8 cellular contexts compared by ENCODE assay signal in the genomic region with DNA sequence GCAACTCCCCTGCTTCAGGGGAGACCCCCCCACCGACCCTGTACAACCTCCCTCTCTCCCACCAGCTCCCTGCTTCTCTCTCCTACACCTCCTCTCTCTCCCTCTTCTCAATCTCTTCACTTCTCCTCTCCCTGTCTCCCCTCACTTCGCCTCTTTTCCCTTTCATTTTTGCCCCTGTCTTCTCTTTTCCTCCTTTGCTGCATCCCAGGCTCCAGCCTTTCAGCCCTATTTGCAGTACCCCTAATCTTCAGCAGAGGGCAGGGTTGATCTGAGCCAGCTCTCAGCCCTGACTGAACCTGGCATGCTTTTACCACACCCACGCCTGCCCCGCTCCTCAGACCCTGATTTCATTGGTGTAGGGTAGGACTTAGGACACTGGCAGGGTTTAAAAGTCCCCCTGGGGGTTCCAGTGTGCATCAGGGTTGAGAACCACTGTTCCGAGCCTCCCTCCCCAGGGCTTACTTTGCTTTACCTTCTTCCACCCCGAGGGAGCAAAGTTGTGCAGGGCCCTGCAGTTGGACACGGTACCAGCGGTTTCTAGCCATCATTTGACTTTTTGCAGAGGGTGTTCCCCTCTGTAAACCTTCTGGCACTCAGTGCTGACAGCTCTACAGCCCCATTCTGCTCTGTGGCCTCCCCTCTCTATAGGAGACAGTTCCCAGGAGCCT.
DNase-seq lines count a peak whose midpoint lies in the region; ATAC-seq, FAIRE-seq and TF ChIP-seq lines count a peak whose summit lies in the region.

No MANE protein-coding gene starts in this region.

- no peak overlapping the region for H3K4me2 ChIP-seq in OCI-LY7 (ENCODE audit: low read length)

- no peaks in the 10 kb centered on the region for H3K36me3 ChIP-seq in CD4-positive, alpha-beta memory T cell (ENCODE audit: insufficient read depth, low read length)
- H3K36me3 ChIP-seq in OCI-LY7 (ENCODE audit: insufficient read depth, low read length), result no peaks in the 10 kb centered on the region

- FAIRE-seq in H54 (lab: Jason Lieb, UNC), result no peak

- H3K9me3 Mint-ChIP-seq in CD4-positive, alpha-beta memory T cell, result no peaks in the 10 kb centered on the region
- no peaks in the 10 kb centered on the region for H3K9me3 Mint-ChIP-seq in activated T-cell treated with anti-CD3 and anti-CD28 coated beads, Interleukin-2, amount 50 U/mL, for 24 hours

- CTCF ChIA-PET in CD4-positive, alpha-beta memory T cell (lab: Charles Lee; ENCODE audit: partially characterized antibody), result interaction anchor here (0.8 to 7.5 kb wide), 8 partner anchors 8 to 286 kb away, joined by 3 to 73 read pairs (median 4); no protein-coding TSS in a partner anchor
- CTCF ChIA-PET in OCI-LY7 (lab: Charles Lee; ENCODE audit: unreplicated experiment), result no interaction called here

- H2AFZ ChIP-seq in OCI-LY7 (ENCODE audit: low read length), result no peak overlapping the region

- BruUV-seq in OCI-LY7 (replicated peaks; lab: Mats Ljungman, UMichigan), result no TSS peak

- no peaks in the 10 kb centered on the region for H4K20me1 ChIP-seq in OCI-LY7 (ENCODE audit: insufficient read depth, low read length)

- H3K79me2 ChIP-seq in OCI-LY7 (ENCODE audit: insufficient read depth, low read depth, low read length), result no peaks in the 10 kb centered on the region

- no peaks in the 10 kb centered on the region for H3K4me1 ChIP-seq in CD4-positive, alpha-beta memory T cell (ENCODE audit: insufficient read depth, low read length)
- H3K4me1 ChIP-seq in OCI-LY7 (ENCODE audit: insufficient read depth, low read length, poor library complexity, severe bottlenecking), result no peaks in the 10 kb centered on the region

- intact Hi-C loops in CD4-positive, alpha-beta memory T cell (cut with micrococcal nuclease), result loop anchor here (1.0 kb wide), 1 partner anchor 86 kb away; no protein-coding TSS in a partner anchor
- intact Hi-C loops in OCI-LY7 (cut with micrococcal nuclease; ENCODE audit: unreplicated experiment), result loop anchor here (1.0 to 5.0 kb wide), 3 partner anchors 148 to 281 kb away; no protein-coding TSS in a partner anchor

- ATAC-seq in HG03442 (IDR thresholded peaks at IDR 0.05; ENCODE audit: unreplicated experiment), result no peak

- no peaks in the 10 kb centered on the region for H3K9me3 ChIP-seq in CD4-positive, alpha-beta memory T cell (ENCODE audit: control insufficient read depth in 1 of 2, low read length in 2 of 2)
- no peaks in the 10 kb centered on the region for H3K9me3 ChIP-seq in OCI-LY7 (ENCODE audit: low read length)

- peaks cover 15 to 37% of the 10 kb centered on the region in 2 donors for H3K27me3 Mint-ChIP-seq in CD4-positive, alpha-beta memory T cell
- peaks cover 23% of the 10 kb centered on the region for H3K27me3 Mint-ChIP-seq in activated T-cell treated with anti-CD3 and anti-CD28 coated beads, Interleukin-2, amount 50 U/mL, for 24 hours

- no peak overlapping the region for H3K4me3 ChIP-seq in CD4-positive, alpha-beta memory T cell (ENCODE audit: low read length in 2 of 2)
- H3K4me3 ChIP-seq in OCI-LY7 (ENCODE audit: low read depth, low read length, poor library complexity, severe bottlenecking) (no peak overlapping the region), fibroblast of pulmonary artery (replicated peaks; ENCODE audit: low read depth, low read length) (no peak overlapping the region)

- no peak overlapping the region for H3K27ac Mint-ChIP-seq in CD4-positive, alpha-beta memory T cell
- no peak overlapping the region for H3K27ac Mint-ChIP-seq in activated T-cell treated with anti-CD3 and anti-CD28 coated beads, Interleukin-2, amount 50 U/mL, for 24 hours

- no peak overlapping the region for H3K27ac ChIP-seq in CD4-positive, alpha-beta memory T cell (ENCODE audit: low read depth, low read length)
- H3K27ac ChIP-seq in OCI-LY7 (ENCODE audit: low read depth, low read length, poor library complexity, severe bottlenecking), result no peak overlapping the region

- no peaks in the 10 kb centered on the region for H3K36me3 Mint-ChIP-seq in CD4-positive, alpha-beta memory T cell
- no peaks in the 10 kb centered on the region for H3K36me3 Mint-ChIP-seq in activated T-cell treated with anti-CD3 and anti-CD28 coated beads, Interleukin-2, amount 50 U/mL, for 24 hours (ENCODE audit: low read depth)

- peaks cover 0 to 3% (median 0%) of the 10 kb centered on the region in 4 donors for H3K4me1 Mint-ChIP-seq in CD4-positive, alpha-beta memory T cell
- no peaks in the 10 kb centered on the region for H3K4me1 Mint-ChIP-seq in activated T-cell treated with anti-CD3 and anti-CD28 coated beads, Interleukin-2, amount 50 U/mL, for 24 hours (ENCODE audit: low read depth)

- no peak overlapping the region for H3K4me3 Mint-ChIP-seq in CD4-positive, alpha-beta memory T cell
- no peak overlapping the region for H3K4me3 Mint-ChIP-seq in activated T-cell treated with anti-CD3 and anti-CD28 coated beads, Interleukin-2, amount 50 U/mL, for 24 hours

- DNase-seq in CD4-positive, alpha-beta memory T cell, result peak in 4 of 5 donors; percentile 27 to 47 (median 31)
- DNase-seq in H54 (ENCODE audit: insufficient read length, low spot score) (peak; percentile 71), OCI-LY7 (ENCODE audit: low spot score) (peak; percentile 51), fibroblast of pulmonary artery (ENCODE audit: low read depth) (peak; percentile 58), non-pigmented ciliary epithelial cell (ENCODE audit: low read depth) (peak; percentile 4), ureter (ENCODE audit: low spot score) (peak; percentile 60)
- DNase-seq in activated T-cell treated with anti-CD3 and anti-CD28 coated beads, Interleukin-2, amount 50 U/mL, for 24 hours, result peak; percentile 58

- peak; percentile 84 for TF ChIP-seq CTCF in OCI-LY7 (conservative IDR thresholded peaks at IDR 0.05; ENCODE audit: low read length)
- peak; percentile 85 for TF ChIP-seq CTCF in fibroblast of pulmonary artery (IDR thresholded peaks at IDR 0.05; ENCODE audit: low read length, missing control alignments)

- TF ChIP-seq POLR2A in H54 (IDR thresholded peaks at IDR 0.05; ENCODE audit: low read depth, low read length), result no peak

- H3K27me3 ChIP-seq in CD4-positive, alpha-beta memory T cell (ENCODE audit: insufficient read depth, low read length), result no peaks in the 10 kb centered on the region

- H3K9me2 ChIP-seq in OCI-LY7 (ENCODE audit: insufficient read depth, low read length), result no peaks in the 10 kb centered on the region

- POLR2A ChIA-PET in CD4-positive, alpha-beta memory T cell (lab: Charles Lee; ENCODE audit: partially characterized antibody), result no interaction called here
- POLR2A ChIA-PET in OCI-LY7 (lab: Charles Lee), result no interaction called here

Comparison
In these comparisons a context has a peak if more than half of its experiments do, and no peak if none do; other contexts are left out.
1. DNase-seq: peak in every context shown above with its lines; median percentile 71 in H54; 60 in ureter; 58 in activated T-cell treated with anti-CD3 and anti-CD28 coated beads, Interleukin-2, amount 50 U/mL, for 24 hours; 58 in fibroblast of pulmonary artery; 51 in OCI-LY7; 31 in CD4-positive, alpha-beta memory T cell; 4 in non-pigmented ciliary epithelial cell.